Comparison of ENCODE assay signal across 1 cellular context in the genomic region with DNA sequence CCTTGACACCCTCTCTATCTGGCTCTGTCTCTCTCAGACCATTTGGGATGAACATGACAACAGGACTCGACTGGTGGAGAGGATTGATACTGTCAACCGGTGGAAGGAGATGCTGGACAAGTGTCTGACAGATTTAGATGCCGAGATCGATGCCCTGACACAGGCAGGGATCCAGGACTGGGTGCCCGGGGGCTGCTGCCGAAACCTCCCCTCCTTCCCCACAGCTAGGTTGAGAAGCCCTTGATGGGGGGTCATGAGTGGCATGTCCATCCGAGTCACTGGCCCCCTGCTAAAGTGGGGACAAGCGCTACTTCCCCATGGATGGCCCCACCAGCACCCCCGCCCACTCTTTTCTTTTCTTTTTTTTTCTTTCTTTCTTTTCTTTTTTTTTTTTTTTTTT.
TF ChIP-seq lines count a peak whose summit lies in the region.

No MANE protein-coding gene starts in this region.

TF ChIP-seq in H1, 55 proteins besides CTCF, POLR2A, EP300 and RAD21:
- TF ChIP-seq CBX5 (IDR thresholded peaks at IDR 0.05; ENCODE audit: low read depth, low read length) (no peak), GABPA (IDR thresholded peaks at IDR 0.05; ENCODE audit: borderline replicate concordance, insufficient read depth, low read length) (no peak), CBX8 (IDR thresholded peaks at IDR 0.05; ENCODE audit: borderline replicate concordance, low read depth, low read length) (no peak), TCF12 (IDR thresholded peaks at IDR 0.05; ENCODE audit: low read depth, low read length) (no peak), RFX5 (IDR thresholded peaks at IDR 0.05; ENCODE audit: borderline replicate concordance, low read depth, low read length) (no peak), EGR1 (IDR thresholded peaks at IDR 0.05; ENCODE audit: borderline replicate concordance, low read depth, low read length) (no peak), ZNF274 (IDR thresholded peaks at IDR 0.05; ENCODE audit: borderline replicate concordance, extremely low read depth, low read length) (no peak), SIRT6 (IDR thresholded peaks at IDR 0.05; ENCODE audit: low read length) (no peak), KDM4A (IDR thresholded peaks at IDR 0.05; ENCODE audit: low read depth, low read length, severe bottlenecking) (no peak), JUN (IDR thresholded peaks at IDR 0.05; ENCODE audit: low read depth, low read length) (no peak), HDAC6 (IDR thresholded peaks at IDR 0.05; ENCODE audit: low read depth, low read length) (no peak), BACH1 (IDR thresholded peaks at IDR 0.05; ENCODE audit: low read length) (no peak), SAP30 (IDR thresholded peaks at IDR 0.05; ENCODE audit: insufficient read depth, insufficient replicate concordance, low read length) (no peak), HDAC2 (IDR thresholded peaks at IDR 0.05; ENCODE audit: borderline replicate concordance in 1 of 2, low read depth in 2 of 2, low read length in 2 of 2) (no peak), MAFK (IDR thresholded peaks at IDR 0.05; ENCODE audit: low read depth, low read length) (no peak)
- TF ChIP-seq, protein P1, sequence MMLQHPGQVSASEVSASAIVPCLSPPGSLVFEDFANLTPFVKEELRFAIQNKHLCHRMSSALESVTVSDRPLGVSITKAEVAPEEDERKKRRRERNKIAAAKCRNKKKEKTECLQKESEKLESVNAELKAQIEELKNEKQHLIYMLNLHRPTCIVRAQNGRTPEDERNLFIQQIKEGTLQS (IDR thresholded peaks at IDR 0.05; ENCODE audit: insufficient read depth, low read depth, low read length), result no peak
- TF ChIP-seq, protein P2, sequence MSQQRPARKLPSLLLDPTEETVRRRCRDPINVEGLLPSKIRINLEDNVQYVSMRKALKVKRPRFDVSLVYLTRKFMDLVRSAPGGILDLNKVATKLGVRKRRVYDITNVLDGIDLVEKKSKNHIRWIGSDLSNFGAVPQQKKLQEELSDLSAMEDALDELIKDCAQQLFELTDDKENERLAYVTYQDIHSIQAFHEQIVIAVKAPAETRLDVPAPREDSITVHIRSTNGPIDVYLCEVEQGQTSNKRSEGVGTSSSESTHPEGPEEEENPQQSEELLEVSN (IDR thresholded peaks at IDR 0.05), result no peak
